ENCODE assay signal across 13 cellular contexts in the genomic region with DNA sequence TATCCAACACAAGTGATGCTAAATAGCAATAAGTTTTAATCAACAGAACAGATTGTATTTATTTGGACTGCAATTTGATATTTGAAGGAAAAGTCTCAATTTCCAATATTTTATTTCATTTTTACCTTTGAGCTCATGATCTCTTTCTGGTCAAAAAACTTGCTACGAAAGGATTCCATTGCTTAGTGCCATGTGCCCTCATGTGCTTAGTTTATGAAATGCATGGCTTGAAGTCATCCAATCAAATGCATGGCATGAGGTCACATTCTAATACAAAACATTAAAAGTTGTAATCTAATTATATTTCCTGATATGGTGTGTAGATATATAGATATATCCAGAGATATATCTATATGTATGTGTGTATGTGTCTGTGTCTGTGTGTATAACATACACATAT.
DNase-seq lines count a peak whose midpoint lies in the region; ATAC-seq and TF ChIP-seq lines count a peak whose summit lies in the region.
"Had no signal": no experiment of that assay in that cellular context is flagged by ENCODE, and none has a peak within 500 bp of the region (broad histone marks: within the 10 kb centered on the region; RNA-seq: fewer than 3 reads in every experiment).

No MANE protein-coding gene starts in this region.

- DNase-seq in DMS53 (lab: John Stamatoyannopoulos, UW), result peak; percentile 47
- no peak for DNase-seq in DMS53 treated with DMSO at 0.1 percent for 48 hours (lab: John Stamatoyannopoulos, UW; ENCODE audit: unreplicated experiment)
- DNase-seq in astrocyte of the hippocampus (ENCODE audit: low read depth, low spot score), result peak; percentile 42
- no peak for DNase-seq in ecto neural progenitor cell (ENCODE audit: low spot score)
- DNase-seq: activated CD4-positive, CD25-positive, alpha-beta regulatory T cell had no signal

- H3K9me3 Mint-ChIP-seq in nephron, result no peaks in the 10 kb centered on the region
- H3K9me3 Mint-ChIP-seq: activated T-helper 2 cell treated with anti-CD3 and anti-CD28 coated beads, Interferon-gamma antibody, Interleukin-2, Interleukin-4, amounts not matched to agents 10 μg/mL and 5 μg/mL and 100 μg/mL, durations not matched to agents 14 hours and 24 hours and 36 hours; dendritic cell treated with granulocyte-macrophage colony-stimulating factor and Interleukin-4, amounts not matched to agents 40 ng/mL and 50 ng/mL, for 4 days had no signal

- peaks cover 4% of the 10 kb centered on the region for H3K27me3 Mint-ChIP-seq in nephron (ENCODE audit: low read depth)
- H3K27me3 Mint-ChIP-seq: dendritic cell treated with granulocyte-macrophage colony-stimulating factor and Interleukin-4, amounts not matched to agents 40 ng/mL and 50 ng/mL, for 4 days had no signal

- ATAC-seq in GM18520 (IDR thresholded peaks at IDR 0.05; ENCODE audit: unreplicated experiment) (no peak), GM19467 (IDR thresholded peaks at IDR 0.05; ENCODE audit: unreplicated experiment) (no peak)
- ATAC-seq: HCT116, sciatic nerve had no signal

- H3K4me3 Mint-ChIP-seq in nephron, result no peak overlapping the region
- H3K4me3 Mint-ChIP-seq: dendritic cell treated with granulocyte-macrophage colony-stimulating factor and Interleukin-4, amounts not matched to agents 40 ng/mL and 50 ng/mL, for 4 days had no signal

- H3K36me3 Mint-ChIP-seq in nephron (ENCODE audit: low read depth), result no peaks in the 10 kb centered on the region

- H3K4me1 Mint-ChIP-seq in nephron, result no peaks in the 10 kb centered on the region

- TF ChIP-seq CTCF in LNCAP (IDR thresholded peaks at IDR 0.05), result peak; percentile 43
- TF ChIP-seq CTCF in nephron (IDR thresholded peaks at IDR 0.05; ENCODE audit: unreplicated experiment in 3 of 3), result peak; percentile 33 to 42 (median 37)

- H3K27ac Mint-ChIP-seq in nephron, result no peak overlapping the region
- H3K27ac Mint-ChIP-seq: activated T-helper 2 cell treated with anti-CD3 and anti-CD28 coated beads, Interferon-gamma antibody, Interleukin-2, Interleukin-4, amounts not matched to agents 10 μg/mL and 5 μg/mL and 100 μg/mL, durations not matched to agents 14 hours and 24 hours and 36 hours; dendritic cell treated with granulocyte-macrophage colony-stimulating factor and Interleukin-4, amounts not matched to agents 40 ng/mL and 50 ng/mL, for 4 days had no signal

Comparison
In these comparisons a context has a peak if more than half of its experiments do, and no peak if none do; other contexts are left out.
1. DNase-seq: peak in DMS53 (single experiment) and astrocyte of the hippocampus (single experiment); none in DMS53 treated with DMSO at 0.1 percent for 48 hours (single experiment) and ecto neural progenitor cell (single experiment).